17 cellular contexts compared by ENCODE assay signal in genomic region chr17:13522749-13523148, GRCh38.
DNase-seq lines count a peak whose midpoint lies in the region; ATAC-seq and TF ChIP-seq lines count a peak whose summit lies in the region.
"Had no signal": no experiment of that assay in that cellular context is flagged by ENCODE, and none has a peak within 500 bp of the region (broad histone marks: within the 10 kb centered on the region; RNA-seq: fewer than 3 reads in every experiment).

No MANE protein-coding gene starts in this region.

- POLR2A ChIA-PET in MCF 10A (lab: Yijun Ruan, JAX) = no interaction called here

- H3K27ac Mint-ChIP-seq in MCF 10A (ENCODE audit: low read depth, unreplicated experiment) = peak overlapping the region; percentile 39
- H3K27ac Mint-ChIP-seq in neural crest cell (ENCODE audit: unreplicated experiment) = peak overlapping the region; percentile 35
- H3K27ac Mint-ChIP-seq: B cell; CD4-positive, CD25-positive, alpha-beta regulatory T cell; CD8-positive, alpha-beta T cell; GM23338 had no signal

- H3K27ac ChIP-seq in mammary epithelial cell (ENCODE audit: insufficient read depth, low read depth, low read length) (no peak overlapping the region), uterus (no peak overlapping the region), psoas muscle (no peak overlapping the region)
- H3K27ac ChIP-seq: 22Rv1, BLaER1, C4-2B had no signal

- H3K9ac ChIP-seq in mammary epithelial cell (ENCODE audit: insufficient read depth, low read length) = no peak overlapping the region
- H3K9ac ChIP-seq: BLaER1 had no signal

- in situ Hi-C loops in mammary epithelial cell (cut with MboI; ENCODE audit: low sequenced_read_pairs in 2 of 2) = no loop called here

- no peaks in the 10 kb centered on the region for H3K4me1 ChIP-seq in mammary epithelial cell (ENCODE audit: insufficient read depth, low read length)
- no peaks in the 10 kb centered on the region for H3K4me1 ChIP-seq in uterus
- no peaks in the 10 kb centered on the region for H3K4me1 ChIP-seq in psoas muscle
- H3K4me1 ChIP-seq: BLaER1, HAP-1 had no signal

- DNase-seq in MCF 10A (ENCODE audit: unreplicated experiment) (no peak), mammary epithelial cell (no peak), MV-4-11 (lab: John Stamatoyannopoulos, UW) (peak; percentile 39), neural crest cell (ENCODE audit: low read depth, low spot score) (no peak), uterus (no peak), psoas muscle (no peak)
- DNase-seq: CD4-positive, CD25-positive, alpha-beta regulatory T cell; CD8-positive, alpha-beta T cell; DMS 273 treated with DMSO at 0.1 percent for 48 hours; DMS79; GF-D8 had no signal

- H3K27me3 ChIP-seq in mammary epithelial cell (ENCODE audit: insufficient read depth, low read length) = no peaks in the 10 kb centered on the region
- H3K27me3 ChIP-seq in uterus = no peaks in the 10 kb centered on the region
- no peaks in the 10 kb centered on the region for H3K27me3 ChIP-seq in psoas muscle (ENCODE audit: insufficient read depth in 3 of 3, low read length in 2 of 3)
- H3K27me3 ChIP-seq: BLaER1 had no signal

- intact Hi-C loops in MCF 10A (cut with micrococcal nuclease) (no loop called here), mammary epithelial cell (cut with micrococcal nuclease) (no loop called here), uterus (cut with DNase I; ENCODE audit: low total_unique reads) (no loop called here), psoas muscle (cut with DNase I) (no loop called here)

- no peaks in the 10 kb centered on the region for H3K4me1 Mint-ChIP-seq in MCF 10A (ENCODE audit: insufficient read depth, unreplicated experiment)
- peaks cover 34% of the 10 kb centered on the region for H3K4me1 Mint-ChIP-seq in neural crest cell
- H3K4me1 Mint-ChIP-seq: B cell; CD4-positive, CD25-positive, alpha-beta regulatory T cell had no signal

- dilution Hi-C loops in mammary epithelial cell (cut with HindIII; ENCODE audit: low sequenced_read_pairs) = no loop called here

- BruUV-seq in MCF 10A (replicated peaks; lab: Mats Ljungman, UMichigan) (no TSS peak), mammary epithelial cell (replicated peaks; lab: Mats Ljungman, UMichigan) (no TSS peak)

- H3K9me3 ChIP-seq in mammary epithelial cell (replicated peaks; ENCODE audit: insufficient read depth, low read length) (no peaks in the 10 kb centered on the region), uterus (no peaks in the 10 kb centered on the region), psoas muscle (no peaks in the 10 kb centered on the region)
- H3K9me3 ChIP-seq: BLaER1, HAP-1 had no signal

- no peak for TF ChIP-seq POLR2A in uterus (IDR thresholded peaks at IDR 0.05)

- H3K36me3 ChIP-seq in mammary epithelial cell (ENCODE audit: insufficient read depth, low read length) = no peaks in the 10 kb centered on the region
- no peaks in the 10 kb centered on the region for H3K36me3 ChIP-seq in uterus
- no peaks in the 10 kb centered on the region for H3K36me3 ChIP-seq in psoas muscle (ENCODE audit: insufficient read depth in 1 of 2, low read depth in 1 of 2)
- H3K36me3 ChIP-seq: BLaER1, HAP-1 had no signal

- no peak overlapping the region for H3K4me2 ChIP-seq in mammary epithelial cell (ENCODE audit: insufficient read depth, low read depth, low read length)
- H3K4me2 ChIP-seq: BLaER1, GM23338 had no signal

- H3K9me3 Mint-ChIP-seq in MCF 10A (ENCODE audit: unreplicated experiment) = no peaks in the 10 kb centered on the region
- no peaks in the 10 kb centered on the region for H3K9me3 Mint-ChIP-seq in neural crest cell
- H3K9me3 Mint-ChIP-seq: CD8-positive, alpha-beta T cell; GM23338 had no signal

- H3K4me3 ChIP-seq in mammary epithelial cell (replicated peaks in 1 of 3; ENCODE audit: insufficient read depth in 1 of 3, low read depth in 2 of 3, low read length in 3 of 3) = no peak overlapping the region
- no peak overlapping the region for H3K4me3 ChIP-seq in uterus
- H3K4me3 ChIP-seq in psoas muscle = no peak overlapping the region
- H3K4me3 ChIP-seq: BLaER1, GM23338, HAP-1 had no signal

- no peak overlapping the region for H3K4me3 Mint-ChIP-seq in MCF 10A (ENCODE audit: unreplicated experiment)
- H3K4me3 Mint-ChIP-seq in neural crest cell = no peak overlapping the region
- H3K4me3 Mint-ChIP-seq: B cell; CD4-positive, CD25-positive, alpha-beta regulatory T cell; CD8-positive, alpha-beta T cell; GM23338 had no signal

- no peaks in the 10 kb centered on the region for H4K20me1 ChIP-seq in mammary epithelial cell (ENCODE audit: insufficient read depth, low read length)
- H4K20me1 ChIP-seq: BLaER1 had no signal

- H3K27me3 Mint-ChIP-seq in MCF 10A (ENCODE audit: insufficient read depth, unreplicated experiment) (no peaks in the 10 kb centered on the region), neural crest cell (ENCODE audit: low read depth) (no peaks in the 10 kb centered on the region)
- H3K27me3 Mint-ChIP-seq: B cell had no signal

- H3K36me3 Mint-ChIP-seq in MCF 10A (ENCODE audit: insufficient read depth, unreplicated experiment) = peaks cover 5% of the 10 kb centered on the region
- H3K36me3 Mint-ChIP-seq in neural crest cell (ENCODE audit: low read depth) = peaks cover 18% of the 10 kb centered on the region
- H3K36me3 Mint-ChIP-seq: CD4-positive, CD25-positive, alpha-beta regulatory T cell; CD8-positive, alpha-beta T cell had no signal

- H2AFZ ChIP-seq in mammary epithelial cell (ENCODE audit: low read depth, low read length) = no peak overlapping the region
- H2AFZ ChIP-seq: GM23338 had no signal

- TF ChIP-seq CTCF in MCF 10A (IDR thresholded peaks at IDR 0.05; ENCODE audit: unreplicated experiment) = no peak
- TF ChIP-seq CTCF in mammary epithelial cell (conservative IDR thresholded peaks at IDR 0.05 in 1 of 2, IDR thresholded peaks at IDR 0.05 in 1 of 2; ENCODE audit: extremely low read depth in 1 of 2, insufficient read depth in 1 of 2, low read depth in 1 of 2, low read length in 2 of 2) = no peak
- TF ChIP-seq CTCF in neural crest cell (conservative IDR thresholded peaks at IDR 0.05) = no peak
- TF ChIP-seq CTCF in uterus (IDR thresholded peaks at IDR 0.05) = no peak
- TF ChIP-seq CTCF in psoas muscle (IDR thresholded peaks at IDR 0.05) = no peak

- 100% methylated on average over 1 of the region's 1 CpG for WGBS in mammary epithelial cell (ENCODE audit: low coverage, missing lambda C conversion rate)
- 74 to 82% (median 80%) methylated on average over 1 of the region's 1 CpG for WGBS in psoas muscle, 3 donors

- CTCF ChIA-PET in MCF 10A (lab: Yijun Ruan, JAX) = interaction anchor here (0.6 kb wide), 2 partner anchors 13 to 270 kb away, joined by 3 read pairs; no protein-coding TSS in a partner anchor
- CTCF ChIA-PET in mammary epithelial cell (lab: Charles Lee; ENCODE audit: low non-redundant PET) = no interaction called here

- no peak for ATAC-seq in psoas muscle
- ATAC-seq: CD8-positive, alpha-beta T cell; GM23338 had no signal

- H3K79me2 ChIP-seq in mammary epithelial cell (ENCODE audit: insufficient read depth, low read length) = no peaks in the 10 kb centered on the region
